ENCODE assay signal across 8 cellular contexts in genomic region chr5:83076742-83077661, GRCh38. TPM values are rescaled to one million over a fixed set of nuclear protein-coding genes. Genes with fewer than 3 reads are reported as not detected.
DNase-seq lines count a peak whose midpoint lies in the region; ATAC-seq, FAIRE-seq and TF ChIP-seq lines count a peak whose summit lies in the region.

TSS of gene TMEM167A (minus strand) at chr5:83077394. CDS start at chr5:83077323, 71 bp downstream.
TSS of gene XRCC4 (plus strand) at chr5:83077547. CDS start at chr5:83104920, 27,373 bp downstream.

- H3K4me1 Mint-ChIP-seq in type B pancreatic cell (ENCODE audit: unreplicated experiment), result peaks cover 31% of the 10 kb centered on the region

- TF ChIP-seq CTCF in adrenal gland (IDR thresholded peaks at IDR 0.05) (no peak), heart left ventricle (IDR thresholded peaks at IDR 0.05) (no peak), type B pancreatic cell (conservative IDR thresholded peaks at IDR 0.05) (no peak)

- intact Hi-C loops in adrenal gland (cut with DNase I) (no loop called here), heart left ventricle (cut with DNase I) (loop anchor here in 2 of 10 donors (2.0 to 10.0 kb wide), 6 partner anchors 200 to 725 kb away; no protein-coding TSS in a partner anchor)

- H3K4me3 ChIP-seq in adrenal gland (peak within 1 kb of the TSS; percentile 47 to 98 (median 89)), heart left ventricle (peak within 1 kb of the TSS; percentile 62 to 97 (median 76))

- peak within 1 kb of the TSS; percentile 70 to 96 (median 80) for H3K27ac ChIP-seq in adrenal gland
- H3K27ac ChIP-seq in heart left ventricle, result peak within 1 kb of the TSS; percentile 54 to 95 (median 85)

- ATAC-seq in HG02852 (IDR thresholded peaks at IDR 0.05; ENCODE audit: unreplicated experiment) (peak; percentile 97), heart left ventricle (peak; percentile 100)

- peaks cover 22% of the 10 kb centered on the region for H3K36me3 Mint-ChIP-seq in type B pancreatic cell

- H3K4me1 ChIP-seq in adrenal gland (replicated peaks in 1 of 2) (peaks cover 32 to 51% of the 10 kb centered on the region in 2 donors), heart left ventricle (peaks cover 0 to 61% (median 37%) of the 10 kb centered on the region in 12 donors)

- peak; percentile 96 for TF ChIP-seq POLR2A in GM12892 (IDR thresholded peaks at IDR 0.05; ENCODE audit: low read depth, low read length)
- peak; percentile 83 to 95 for TF ChIP-seq POLR2A in adrenal gland (IDR thresholded peaks at IDR 0.05)
- TF ChIP-seq POLR2A in heart left ventricle (IDR thresholded peaks at IDR 0.05), result peak in 1 of 2 donors; percentile 87

- H3K27ac Mint-ChIP-seq in type B pancreatic cell, result peak within 1 kb of the TSS; percentile 96

- no peaks in the 10 kb centered on the region for H3K9me3 ChIP-seq in adrenal gland (replicated peaks in 1 of 3)
- H3K9me3 ChIP-seq in heart left ventricle, result no peaks in the 10 kb centered on the region

- DNase-seq in GM12892 (ENCODE audit: insufficient read length), result peak; percentile 71
- DNase-seq in NCI-H146 (lab: John Stamatoyannopoulos, UW), result peak; percentile 97
- DNase-seq in T-helper 1 cell, result peak; percentile 86 to 98 (median 91)
- DNase-seq in adrenal gland, result peak; percentile 95 to 99 (median 98)
- DNase-seq in heart left ventricle, result peak; percentile 97 to 99 (median 97)
- DNase-seq in pons (ENCODE audit: low spot score), result peak; percentile 100
- DNase-seq in type B pancreatic cell (ENCODE audit: extremely low spot score, unreplicated experiment), result peak; percentile 92

- H3K4me3 Mint-ChIP-seq in type B pancreatic cell, result peak within 1 kb of the TSS; percentile 99

- WGBS in adrenal gland, 4 donors, result 0% methylated on average over 25 to 44 of the region's 44 CpGs
- 0% methylated on average over 42 to 44 of the region's 44 CpGs for whole genome bisulfite sequencing in heart left ventricle, 4 donors

- no peaks in the 10 kb centered on the region for H3K27me3 ChIP-seq in adrenal gland
- H3K27me3 ChIP-seq in heart left ventricle, result no peaks in the 10 kb centered on the region

- no peaks in the 10 kb centered on the region for H3K9me3 Mint-ChIP-seq in type B pancreatic cell

- no peaks in the 10 kb centered on the region for H3K27me3 Mint-ChIP-seq in type B pancreatic cell

- FAIRE-seq in GM12892 (lab: Jason Lieb, UNC), result peak; percentile 97

- H3K36me3 ChIP-seq in adrenal gland (replicated peaks in 1 of 2), result no peaks in the 10 kb centered on the region
- peaks cover 0 to 6% (median 0%) of the 10 kb centered on the region in 9 donors for H3K36me3 ChIP-seq in heart left ventricle

RNA-seq across cellular contexts. Expression of gene TMEM167A, which starts in this region (rescaled TPM):
- 76.2 TPM for polyA plus RNA-seq in GM12892 (2012; ENCODE audit: missing spikeins)
- total RNA-seq in adrenal gland (100 to 1,000 TPM in 4 of 8 donors, 10 to 100 TPM in 4; 39.6 to 137 (median 86.7) TPM), heart left ventricle (10 to 100 TPM; 21.4 to 62.7 (median 48.4) TPM), type B pancreatic cell (ENCODE audit: low replicate concordance) (107 and 124 TPM in 2 replicates)
- polyA plus RNA-seq in adrenal gland (100 to 1,000 TPM in 1 of 3 donors, 10 to 100 TPM in 2; 23.9 to 164 (median 31.6) TPM), heart left ventricle (10 to 100 TPM; 16.7 to 49.0 TPM)

RNA-seq across cellular contexts. Expression of gene XRCC4, which starts in this region (rescaled TPM):
- polyA plus RNA-seq in GM12892 (2012; ENCODE audit: missing spikeins), result 21.2 TPM
- total RNA-seq in adrenal gland, result 10 to 100 TPM in 1 of 8 donors, 1 to 10 TPM in 7; 4.0 to 11.5 (median 6.3) TPM
- 1 to 10 TPM; 2.4 to 8.0 (median 3.2) TPM for polyA plus RNA-seq in adrenal gland
- 10 to 100 TPM in 3 of 9 donors, 1 to 10 TPM in 6; 3.3 to 50.5 (median 8.0) TPM for total RNA-seq in heart left ventricle
- polyA plus RNA-seq in heart left ventricle, result 10 to 100 TPM in 1 of 2 donors, 1 to 10 TPM in 1; 3.4 to 22.0 TPM
- 7.4 TPM in 2 replicates for total RNA-seq in type B pancreatic cell (ENCODE audit: low replicate concordance)

Comparison
In these comparisons a context has a peak if more than half of its experiments do, and no peak if none do; other contexts are left out.
1. Peak in every context shown above with its lines: DNase-seq, ATAC-seq, H3K4me3 ChIP-seq and H3K27ac ChIP-seq.